12 cellular contexts compared by ENCODE assay signal in the genomic region with DNA sequence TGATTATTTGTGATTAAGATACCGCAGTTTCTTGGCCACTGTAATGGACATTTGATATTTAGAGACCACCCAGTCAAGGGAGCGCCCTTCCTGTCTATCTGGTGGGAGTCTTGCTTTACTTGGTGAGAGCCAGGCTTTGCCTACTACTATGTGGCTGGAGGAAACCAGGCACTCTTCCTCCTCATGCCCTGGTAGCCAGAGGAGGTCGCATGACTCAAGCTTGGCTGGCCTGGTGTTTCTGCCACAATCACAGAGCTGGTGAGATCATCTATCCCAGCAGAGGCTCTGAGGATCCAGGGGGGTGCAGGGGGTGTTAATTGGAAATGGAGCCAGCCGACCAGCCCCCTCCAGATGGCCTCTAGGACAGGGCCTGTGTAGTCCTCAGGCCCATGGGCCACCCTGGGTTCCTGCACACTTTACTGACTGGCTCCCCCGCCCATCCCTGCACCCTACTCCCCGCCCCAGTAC. TPM values are rescaled to one million over a fixed set of nuclear protein-coding genes. Genes with fewer than 3 reads are reported as not detected.
DNase-seq lines count a peak whose midpoint lies in the region; ATAC-seq and TF ChIP-seq lines count a peak whose summit lies in the region.
"Had no signal": no experiment of that assay in that cellular context is flagged by ENCODE, and none has a peak within 500 bp of the region (broad histone marks: within the 10 kb centered on the region; RNA-seq: fewer than 3 reads in every experiment).

No MANE protein-coding gene starts in this region.

- no peaks in the 10 kb centered on the region for H3K27me3 ChIP-seq in BJ (ENCODE audit: control insufficient read depth, insufficient read depth, low read length)
- H3K27me3 ChIP-seq in psoas muscle (ENCODE audit: insufficient read depth in 3 of 3, low read length in 2 of 3): no peaks in the 10 kb centered on the region

- ATAC-seq in psoas muscle: peak; percentile 75 to 86 (median 84)
- ATAC-seq in activated CD4-positive, alpha-beta T cell treated with anti-CD3 and anti-CD28 coated beads for 36 hours: no peak
- ATAC-seq in activated T-helper 17 cell treated with anti-CD3 and anti-CD28 coated beads, Interleukin-2, amount 50 U/mL, for 72 hours (replicated peaks): no peak
- ATAC-seq: activated CD8-positive, alpha-beta memory T cell treated with anti-CD3 and anti-CD28 coated beads, Interleukin-2, amount 10 ng/mL, durations not matched to agents 7 days and 5 days had no signal

- CTCF ChIA-PET in BJ (lab: Yijun Ruan, JAX) (interaction anchor here (0.6 to 1.9 kb wide), 5 partner anchors 14 to 87 kb away, joined by 3 to 7 read pairs (median 3); no protein-coding TSS in a partner anchor), RWPE1 (lab: Yijun Ruan, JAX) (no interaction called here)
- CTCF ChIA-PET in activated CD4-positive, alpha-beta T cell treated with anti-CD3 and anti-CD28 coated beads for 36 hours (lab: Charles Lee): no interaction called here

- peaks cover 1% of the 10 kb centered on the region for H3K9me3 Mint-ChIP-seq in activated CD4-positive, alpha-beta T cell treated with anti-CD3 and anti-CD28 coated beads for 36 hours (ENCODE audit: low read depth)
- H3K9me3 Mint-ChIP-seq in activated T-helper 17 cell treated with anti-CD3 and anti-CD28 coated beads, Interleukin-2, amount 50 U/mL, for 72 hours: no peaks in the 10 kb centered on the region

- H3K4me1 Mint-ChIP-seq in activated CD4-positive, alpha-beta T cell treated with anti-CD3 and anti-CD28 coated beads for 36 hours: no peaks in the 10 kb centered on the region
- H3K4me1 Mint-ChIP-seq in activated T-helper 17 cell treated with anti-CD3 and anti-CD28 coated beads, Interleukin-2, amount 50 U/mL, for 72 hours: no peaks in the 10 kb centered on the region
- H3K4me1 Mint-ChIP-seq: activated CD8-positive, alpha-beta memory T cell treated with anti-CD3 and anti-CD28 coated beads, Interleukin-2, amount 10 ng/mL, durations not matched to agents 7 days and 5 days had no signal

- H3K36me3 ChIP-seq in BJ (ENCODE audit: control insufficient read depth, insufficient read depth, low read length) (no peaks in the 10 kb centered on the region), psoas muscle (ENCODE audit: insufficient read depth in 1 of 2, low read depth in 1 of 2) (no peaks in the 10 kb centered on the region)

- WGBS in psoas muscle, 3 donors: 63 to 77% (median 71%) methylated on average over 6 of the region's 6 CpGs

- H3K4me3 ChIP-seq in BJ (ENCODE audit: low read depth, low read length) (no peak overlapping the region), fibroblast of pulmonary artery (replicated peaks; ENCODE audit: low read depth, low read length) (no peak overlapping the region), psoas muscle (no peak overlapping the region)

- no peaks in the 10 kb centered on the region for H3K9me3 ChIP-seq in psoas muscle

- H3K4me3 Mint-ChIP-seq in activated CD4-positive, alpha-beta T cell treated with anti-CD3 and anti-CD28 coated beads for 36 hours: no peak overlapping the region
- no peak overlapping the region for H3K4me3 Mint-ChIP-seq in activated T-helper 17 cell treated with anti-CD3 and anti-CD28 coated beads, Interleukin-2, amount 50 U/mL, for 72 hours
- H3K4me3 Mint-ChIP-seq: activated CD8-positive, alpha-beta memory T cell treated with anti-CD3 and anti-CD28 coated beads, Interleukin-2, amount 10 ng/mL, durations not matched to agents 7 days and 5 days had no signal

- H3K27ac Mint-ChIP-seq in activated CD4-positive, alpha-beta T cell treated with anti-CD3 and anti-CD28 coated beads for 36 hours: no peak overlapping the region
- no peak overlapping the region for H3K27ac Mint-ChIP-seq in activated T-helper 17 cell treated with anti-CD3 and anti-CD28 coated beads, Interleukin-2, amount 50 U/mL, for 72 hours
- H3K27ac Mint-ChIP-seq: activated CD8-positive, alpha-beta memory T cell treated with anti-CD3 and anti-CD28 coated beads, Interleukin-2, amount 10 ng/mL, durations not matched to agents 7 days and 5 days had no signal

- H3K4me1 ChIP-seq in psoas muscle: peaks cover 33% of the 10 kb centered on the region

- peak overlapping the region; percentile 37; the same call in 1 of the 2 replicates for H3K27ac ChIP-seq in RWPE1
- peak overlapping the region; percentile 89 for H3K27ac ChIP-seq in psoas muscle

- POLR2A ChIA-PET in BJ (lab: Charles Lee) (no interaction called here), RWPE1 (lab: Yijun Ruan, JAX; ENCODE audit: low non-redundant PET) (no interaction called here)
- POLR2A ChIA-PET in activated CD4-positive, alpha-beta T cell treated with anti-CD3 and anti-CD28 coated beads for 36 hours (lab: Charles Lee): no interaction called here

- TF ChIP-seq CTCF in BJ (IDR thresholded peaks at IDR 0.05; ENCODE audit: insufficient read depth, low read depth, low read length) (0 out of 2 replicates have a peak, but pooled peaks have one; percentile 9), RWPE1 (conservative IDR thresholded peaks at IDR 0.05; ENCODE audit: low read depth) (no peak), fibroblast of pulmonary artery (IDR thresholded peaks at IDR 0.05; ENCODE audit: low read length, missing control alignments) (no peak), psoas muscle (IDR thresholded peaks at IDR 0.05) (no peak)

- DNase-seq in BJ (ENCODE audit: low read depth) (peak; percentile 45), RWPE1 (ENCODE audit: low spot score) (peak; percentile 56), fibroblast of pulmonary artery (ENCODE audit: low read depth) (peak; percentile 80), psoas muscle (peak; percentile 68 to 86), UCSD-AML1 (lab: John Stamatoyannopoulos, UW; ENCODE audit: unreplicated experiment) (no peak), DMS53 treated with DMSO at 0.1 percent for 48 hours (lab: John Stamatoyannopoulos, UW; ENCODE audit: unreplicated experiment) (no peak)
- DNase-seq in activated CD4-positive, alpha-beta T cell treated with anti-CD3 and anti-CD28 coated beads for 36 hours: no peak
- DNase-seq: naive B cell, NCI-H1092 treated with DMSO at 0.1 percent for 48 hours, SHP77 had no signal

- no peaks in the 10 kb centered on the region for H3K36me3 Mint-ChIP-seq in activated CD4-positive, alpha-beta T cell treated with anti-CD3 and anti-CD28 coated beads for 36 hours (ENCODE audit: low read depth)
- no peaks in the 10 kb centered on the region for H3K36me3 Mint-ChIP-seq in activated T-helper 17 cell treated with anti-CD3 and anti-CD28 coated beads, Interleukin-2, amount 50 U/mL, for 72 hours (ENCODE audit: low read depth)
- H3K36me3 Mint-ChIP-seq: activated CD8-positive, alpha-beta memory T cell treated with anti-CD3 and anti-CD28 coated beads, Interleukin-2, amount 10 ng/mL, durations not matched to agents 7 days and 5 days; naive B cell had no signal

- H3K27me3 Mint-ChIP-seq in activated CD4-positive, alpha-beta T cell treated with anti-CD3 and anti-CD28 coated beads for 36 hours: no peaks in the 10 kb centered on the region
- peaks cover 3% of the 10 kb centered on the region for H3K27me3 Mint-ChIP-seq in activated T-helper 17 cell treated with anti-CD3 and anti-CD28 coated beads, Interleukin-2, amount 50 U/mL, for 72 hours
- H3K27me3 Mint-ChIP-seq: naive B cell had no signal

- intact Hi-C loops in psoas muscle (cut with DNase I): loop anchor here (5.0 kb wide), 1 partner anchor 71 kb away; no protein-coding TSS in a partner anchor
- intact Hi-C loops in activated CD4-positive, alpha-beta T cell treated with anti-CD3 and anti-CD28 coated beads for 36 hours (cut with DNase I, micrococcal nuclease): no loop called here

RNA-seq across cellular contexts. Expression of a gene that starts 46.8 kb away (rescaled TPM):
- polyA plus RNA-seq in BJ (2011; rRNA removed): 27.7 and 37.6 TPM in 2 replicates
- polyA minus RNA-seq in BJ (2011; rRNA and poly(A)+ RNA removed): 15.0 and 24.9 TPM in 2 replicates
- total RNA-seq in psoas muscle: 1,000 to 10,000 TPM; 1,036 to 1,643 (median 1,260) TPM
- 1,000 to 10,000 TPM in 2 of 3 donors, 100 to 1,000 TPM in 1; 615 to 1,667 (median 1,547) TPM for polyA plus RNA-seq in psoas muscle
- total RNA-seq in activated CD4-positive, alpha-beta T cell treated with anti-CD3 and anti-CD28 coated beads for 36 hours: 10 to 100 TPM; 65.2 to 71.0 TPM
- total RNA-seq in activated T-helper 17 cell treated with anti-CD3 and anti-CD28 coated beads, Interleukin-2, amount 50 U/mL, for 72 hours: 100 to 1,000 TPM in 1 of 2 donors, 10 to 100 TPM in 1; 84.0 to 110 TPM

Comparison
In these comparisons a context has a peak if more than half of its experiments do, and no peak if none do; other contexts are left out.
1. DNase-seq: peak in BJ (single experiment), RWPE1 (single experiment), fibroblast of pulmonary artery (single experiment) and psoas muscle (2 of 2); none in UCSD-AML1 (single experiment), DMS53 treated with DMSO at 0.1 percent for 48 hours (single experiment) and activated CD4-positive, alpha-beta T cell treated with anti-CD3 and anti-CD28 coated beads for 36 hours (single experiment).
2. ATAC-seq: peak in psoas muscle (4 of 4); none in activated CD4-positive, alpha-beta T cell treated with anti-CD3 and anti-CD28 coated beads for 36 hours (single experiment) and activated T-helper 17 cell treated with anti-CD3 and anti-CD28 coated beads, Interleukin-2, amount 50 U/mL, for 72 hours (single experiment).
3. RNA of a gene that starts 46.8 kb away (total RNA-seq): 1,036 to 1,643 TPM in psoas muscle; 84.0 to 110 TPM in activated T-helper 17 cell treated with anti-CD3 and anti-CD28 coated beads, Interleukin-2, amount 50 U/mL, for 72 hours and 65.2 to 71.0 TPM in activated CD4-positive, alpha-beta T cell treated with anti-CD3 and anti-CD28 coated beads for 36 hours; every median in the first group is over 4 times any median in the second.
4. intact Hi-C loops: an anchor here in psoas muscle (5.0 kb wide); none called in activated CD4-positive, alpha-beta T cell treated with anti-CD3 and anti-CD28 coated beads for 36 hours.